In the genomic region with DNA sequence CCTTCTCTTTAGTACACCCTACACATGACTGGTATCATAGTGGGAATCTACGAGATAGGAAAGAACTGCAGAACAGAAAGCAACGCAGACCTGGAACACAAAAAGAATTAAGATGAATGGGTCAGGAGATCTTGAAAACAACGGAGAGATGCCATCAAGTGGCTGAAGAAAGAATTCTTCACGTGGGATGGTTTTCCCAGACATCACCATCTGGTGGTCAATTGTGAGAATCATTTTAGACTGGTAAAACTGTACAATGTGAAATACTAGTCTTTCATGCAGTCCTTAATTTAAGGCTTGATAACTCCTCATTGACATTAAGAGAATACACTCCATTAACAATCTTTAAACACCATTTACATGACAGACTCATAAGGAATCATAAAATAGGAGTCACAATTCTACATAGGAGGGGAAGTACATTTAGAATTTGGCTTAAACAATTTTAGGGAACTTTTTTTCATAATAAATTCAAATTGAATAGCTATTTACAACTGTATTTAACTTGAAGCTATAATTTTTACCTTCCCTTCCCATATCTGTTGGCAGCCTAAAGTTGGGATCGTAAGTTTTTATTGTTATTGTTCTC, we compare ENCODE assay signal across 7 cellular contexts.
DNase-seq lines count a peak whose midpoint lies in the region; ATAC-seq and TF ChIP-seq lines count a peak whose summit lies in the region.

No MANE protein-coding gene starts in this region.

- TF ChIP-seq CTCF in GM10266 (IDR thresholded peaks at IDR 0.05; ENCODE audit: control insufficient read depth, insufficient read depth, low read depth, missing control alignments) (peak; percentile 41), foreskin keratinocyte (conservative IDR thresholded peaks at IDR 0.05) (peak; percentile 96)

- ATAC-seq in GM21825 (IDR thresholded peaks at IDR 0.05; ENCODE audit: unreplicated experiment) (peak; percentile 88), foreskin keratinocyte (peak; percentile 92)

- H3K4me1 ChIP-seq in foreskin keratinocyte = no peaks in the 10 kb centered on the region

- H3K27me3 ChIP-seq in foreskin keratinocyte = no peaks in the 10 kb centered on the region

- DNase-seq in GM10266 (ENCODE audit: extremely low spot score) (peak; percentile 23), LoVo (ENCODE audit: low spot score) (peak; percentile 54), SW 1271 (lab: John Stamatoyannopoulos, UW) (peak; percentile 12 to 73), foreskin keratinocyte (peak; percentile 19 to 56), pons (ENCODE audit: low spot score) (peak; percentile 81)
- DNase-seq in central memory CD4-positive, alpha-beta T cell = no peak

- no peak overlapping the region for H3K27ac ChIP-seq in foreskin keratinocyte
